22 cellular contexts compared by ENCODE assay signal in the genomic region with DNA sequence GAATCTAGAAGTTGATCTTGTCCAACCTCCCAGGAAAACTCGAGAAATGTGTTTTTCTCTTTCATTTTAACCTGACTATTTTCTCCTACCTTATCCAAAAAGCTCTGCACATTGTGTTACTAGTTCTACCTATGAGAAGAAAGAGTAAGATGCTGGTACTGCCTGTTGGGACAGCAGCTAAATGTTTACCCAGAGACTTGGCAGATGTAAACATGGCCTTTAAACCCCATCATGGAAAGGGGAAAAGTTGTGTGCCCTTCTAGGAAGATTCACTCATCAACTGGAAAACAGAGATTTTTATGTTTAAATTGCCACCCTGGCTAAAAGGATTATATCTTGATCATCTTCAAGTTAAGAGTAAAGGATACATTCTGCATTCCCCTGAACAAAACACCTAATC. TPM values are rescaled to one million over a fixed set of nuclear protein-coding genes. Genes with fewer than 3 reads are reported as not detected.
DNase-seq lines count a peak whose midpoint lies in the region; ATAC-seq, FAIRE-seq and TF ChIP-seq lines count a peak whose summit lies in the region.
"Had no signal": no experiment of that assay in that cellular context is flagged by ENCODE, and none has a peak within 500 bp of the region (broad histone marks: within the 10 kb centered on the region; RNA-seq: fewer than 3 reads in every experiment).

No MANE protein-coding gene starts in this region.

- POLR2A ChIA-PET in naive thymus-derived CD8-positive, alpha-beta T cell (lab: Charles Lee), result no interaction called here

- H3K4me1 ChIP-seq in DND-41 (ENCODE audit: insufficient read depth, low read length), result peaks cover 29% of the 10 kb centered on the region
- peaks cover 27% of the 10 kb centered on the region for H3K4me1 ChIP-seq in hepatocyte (ENCODE audit: insufficient read depth)
- peaks cover 3 to 6% of the 10 kb centered on the region in 2 donors for H3K4me1 ChIP-seq in small intestine (ENCODE audit: control insufficient read depth in 2 of 2, insufficient read depth in 1 of 2, low read depth in 1 of 2, low read length in 1 of 2)

- H3K9me3 Mint-ChIP-seq in activated T-helper 17 cell treated with anti-CD3 and anti-CD28 coated beads, Interleukin-2, amount 50 U/mL, for 72 hours, result no peaks in the 10 kb centered on the region
- H3K9me3 Mint-ChIP-seq in naive thymus-derived CD8-positive, alpha-beta T cell, result peaks cover 0 to 1% (median 0%) of the 10 kb centered on the region in 9 donors
- H3K9me3 Mint-ChIP-seq: IgD-negative memory B cell had no signal

- H3K79me2 ChIP-seq in DND-41 (ENCODE audit: insufficient read depth, low read length), result peaks cover 27% of the 10 kb centered on the region
- H3K79me2 ChIP-seq in hepatocyte, result peaks cover 79% of the 10 kb centered on the region

- H3K4me1 Mint-ChIP-seq in activated T-helper 17 cell treated with anti-CD3 and anti-CD28 coated beads, Interleukin-2, amount 50 U/mL, for 72 hours, result peaks cover 17% of the 10 kb centered on the region
- peaks cover 18 to 58% (median 38%) of the 10 kb centered on the region in 4 donors for H3K4me1 Mint-ChIP-seq in naive thymus-derived CD8-positive, alpha-beta T cell

- H3K36me3 ChIP-seq in DND-41 (ENCODE audit: insufficient read depth, low read length) (no peaks in the 10 kb centered on the region), hepatocyte (replicated peaks; ENCODE audit: insufficient read depth, low read depth) (no peaks in the 10 kb centered on the region), small intestine (ENCODE audit: control insufficient read depth in 2 of 2, insufficient read depth in 2 of 2, low read length in 2 of 2) (no peaks in the 10 kb centered on the region)
- H3K36me3 ChIP-seq: HAP-1 had no signal

- H3K4me2 ChIP-seq in DND-41 (ENCODE audit: insufficient read depth, low read length) (0 out of 2 replicates have a peak overlapping the region, but pooled peaks have one; percentile 7), hepatocyte (peak overlapping the region; percentile 28)

- H3K9me2 ChIP-seq in hepatocyte (replicated peaks; ENCODE audit: insufficient read depth), result no peaks in the 10 kb centered on the region

- H4K20me1 ChIP-seq in DND-41 (ENCODE audit: insufficient read depth, low read length) (peaks cover 3% of the 10 kb centered on the region; the same call in 1 of the 2 replicates), hepatocyte (ENCODE audit: insufficient read depth, poor library complexity, severe bottlenecking) (peaks cover 27% of the 10 kb centered on the region)

- TF ChIP-seq CTCF in DND-41 (IDR thresholded peaks at IDR 0.05; ENCODE audit: borderline replicate concordance, extremely low read depth, low read length, poor library complexity, severe bottlenecking) (no peak), hepatocyte (IDR thresholded peaks at IDR 0.05; ENCODE audit: poor library complexity) (no peak)

- no peak for ATAC-seq in DND-41 (ENCODE audit: insufficient read depth, low read depth)
- ATAC-seq in activated T-helper 17 cell treated with anti-CD3 and anti-CD28 coated beads, Interleukin-2, amount 50 U/mL, for 72 hours (replicated peaks), result no peak
- no peak for ATAC-seq in naive thymus-derived CD8-positive, alpha-beta T cell

- no peaks in the 10 kb centered on the region for H3K27me3 Mint-ChIP-seq in activated T-helper 17 cell treated with anti-CD3 and anti-CD28 coated beads, Interleukin-2, amount 50 U/mL, for 72 hours
- H3K27me3 Mint-ChIP-seq in naive thymus-derived CD8-positive, alpha-beta T cell, result no peaks in the 10 kb centered on the region
- H3K27me3 Mint-ChIP-seq: B cell had no signal

- H3K27me3 ChIP-seq in DND-41 (ENCODE audit: insufficient read depth, low read length, poor library complexity) (no peaks in the 10 kb centered on the region), hepatocyte (no peaks in the 10 kb centered on the region), small intestine (ENCODE audit: control insufficient read depth in 2 of 2, insufficient read depth in 2 of 2, low read length in 2 of 2) (no peaks in the 10 kb centered on the region)

- FAIRE-seq in small intestine (lab: Jason Lieb, UNC), result no peak
- FAIRE-seq: A204.1, D721Med, GM12892, GM19239, H1 had no signal

- H3K9me3 ChIP-seq in DND-41 (ENCODE audit: insufficient read depth, low read length, severe bottlenecking), result no peaks in the 10 kb centered on the region
- H3K9me3 ChIP-seq in hepatocyte (ENCODE audit: low read depth), result no peaks in the 10 kb centered on the region
- H3K9me3 ChIP-seq in small intestine (ENCODE audit: control insufficient read depth, low read depth), result no peaks in the 10 kb centered on the region
- H3K9me3 ChIP-seq: HAP-1 had no signal

- H3K4me3 Mint-ChIP-seq in activated T-helper 17 cell treated with anti-CD3 and anti-CD28 coated beads, Interleukin-2, amount 50 U/mL, for 72 hours, result no peak overlapping the region
- H3K4me3 Mint-ChIP-seq in naive thymus-derived CD8-positive, alpha-beta T cell, result no peak overlapping the region
- H3K4me3 Mint-ChIP-seq: B cell, HFFc6 had no signal

- no peak overlapping the region for H3K27ac ChIP-seq in DND-41 (ENCODE audit: low read length)
- no peak overlapping the region for H3K27ac ChIP-seq in hepatocyte
- H3K27ac ChIP-seq in small intestine (ENCODE audit: low read depth in 1 of 2, low read length in 1 of 2), result no peak overlapping the region
- H3K27ac ChIP-seq: HL-60 had no signal

- WGBS in hepatocyte (ENCODE audit: low lambda C conversion rate, missing lambda C conversion rate), result 92% methylated on average over 1 of the region's 1 CpG
- WGBS in small intestine, 3 donors, result 23 to 84% (median 53%) methylated on average over 1 of the region's 1 CpG

- H3K9ac ChIP-seq in DND-41 (ENCODE audit: low read depth, low read length), result no peak overlapping the region

- DNase-seq in DND-41, result no peak
- no peak for DNase-seq in hepatocyte (ENCODE audit: low spot score)
- DNase-seq in small intestine, result peak; percentile 18
- DNase-seq in NCI-H146 (lab: John Stamatoyannopoulos, UW), result no peak
- no peak for DNase-seq in naive thymus-derived CD8-positive, alpha-beta T cell
- no peak for DNase-seq in stimulated activated CD4-positive, alpha-beta T cell treated with anti-CD3 and anti-CD28 coated beads, Interleukin-4, amount 100 ng/mL, for 24 hours
- DNase-seq: C1 segment of cervical spinal cord; CD4-positive, alpha-beta memory T cell; DMS153; DMS79 treated with DMSO at 0.1 percent for 48 hours; GDM1; HFFc6 had no signal

- peak overlapping the region; percentile 25 for H3K27ac Mint-ChIP-seq in activated T-helper 17 cell treated with anti-CD3 and anti-CD28 coated beads, Interleukin-2, amount 50 U/mL, for 72 hours
- H3K27ac Mint-ChIP-seq in naive thymus-derived CD8-positive, alpha-beta T cell, result peak overlapping the region in 1 of 10 donors; percentile 57
- H3K27ac Mint-ChIP-seq: B cell, HFFc6 had no signal

- peaks cover 7% of the 10 kb centered on the region for H3K36me3 Mint-ChIP-seq in activated T-helper 17 cell treated with anti-CD3 and anti-CD28 coated beads, Interleukin-2, amount 50 U/mL, for 72 hours (ENCODE audit: low read depth)
- no peaks in the 10 kb centered on the region for H3K36me3 Mint-ChIP-seq in naive thymus-derived CD8-positive, alpha-beta T cell
- H3K36me3 Mint-ChIP-seq: IgD-negative memory B cell had no signal

- H3K4me3 ChIP-seq in DND-41 (ENCODE audit: low read depth in 1 of 2, low read length in 2 of 2) (no peak overlapping the region), hepatocyte (no peak overlapping the region), small intestine (ENCODE audit: low read depth in 1 of 2, low read length in 2 of 2) (no peak overlapping the region)
- H3K4me3 ChIP-seq: HAP-1 had no signal

- no peak overlapping the region for H2AFZ ChIP-seq in DND-41 (ENCODE audit: low read depth, low read length)
- no peak overlapping the region for H2AFZ ChIP-seq in hepatocyte

RNA-seq across cellular contexts. Expression of gene ARL15, which starts 3.5 kb away (rescaled TPM):
- 1 to 10 TPM; 6.8 to 8.3 TPM for total RNA-seq in activated T-helper 17 cell treated with anti-CD3 and anti-CD28 coated beads, Interleukin-2, amount 50 U/mL, for 72 hours
- 53.1 and 66.3 TPM in 2 replicates for total RNA-seq in hepatocyte
- polyA plus RNA-seq in hepatocyte (13.3 and 15.4 TPM in 2 replicates), small intestine (10 to 100 TPM; 16.5 to 20.9 (median 20.1) TPM)
- total RNA-seq in naive thymus-derived CD8-positive, alpha-beta T cell, result 10 to 100 TPM in 1 of 2 experiments, 1 to 10 TPM in 1; 9.9 to 12.8 TPM
- polyA plus RNA-seq in naive thymus-derived CD8-positive, alpha-beta T cell, result 10 to 100 TPM; 10.4 to 15.2 (median 12.4) TPM
